Comparison of ENCODE assay signal across 1 cellular context in genomic region chr9:7974335-7975005, GRCh38.
TF ChIP-seq lines count a peak whose summit lies in the region.

No MANE protein-coding gene starts in this region.

TF ChIP-seq in GM23338, 12 proteins besides CTCF, POLR2A, EP300 and RAD21 (continued from another document):
- TF ChIP-seq ZNF462 (CRISPR knock-in tag; IDR thresholded peaks at IDR 0.05) (no peak), CREB1 (CRISPR knock-in tag; IDR thresholded peaks at IDR 0.05; ENCODE audit: low read depth) (no peak)
